Comparison of ENCODE assay signal across 14 cellular contexts in genomic region chr14:92710001-92710341, GRCh38. TPM values are rescaled to one million over a fixed set of nuclear protein-coding genes. Genes with fewer than 3 reads are reported as not detected.
DNase-seq lines count a peak whose midpoint lies in the region; ATAC-seq and TF ChIP-seq lines count a peak whose summit lies in the region.
"Had no signal": no experiment of that assay in that cellular context is flagged by ENCODE, and none has a peak within 500 bp of the region (broad histone marks: within the 10 kb centered on the region; RNA-seq: fewer than 3 reads in every experiment).

No MANE protein-coding gene starts in this region.

- H3K9me3 Mint-ChIP-seq in activated CD8-positive, alpha-beta T cell treated with anti-CD3 and anti-CD28 coated beads, Interleukin-2, amount 10 ng/mL, durations not matched to agents 7 days and 5 days (ENCODE audit: insufficient read depth), result no peaks in the 10 kb centered on the region
- H3K9me3 Mint-ChIP-seq: CD4-positive, CD25-positive, alpha-beta regulatory T cell; CD8-positive, alpha-beta memory T cell; HFFc6; IgD-negative memory B cell had no signal

- TF ChIP-seq CTCF in HEK293 (tag by site-specific recombination; IDR thresholded peaks at IDR 0.05) (no peak), dorsolateral prefrontal cortex (IDR thresholded peaks at IDR 0.05 in 54 of 56, conservative IDR thresholded peaks at IDR 0.05 in 2 of 56; ENCODE audit: low read depth in 1 of 56, partially characterized antibody in 56 of 56) (no peak)

- H3K4me1 Mint-ChIP-seq in activated CD8-positive, alpha-beta T cell treated with anti-CD3 and anti-CD28 coated beads, Interleukin-2, amount 10 ng/mL, durations not matched to agents 7 days and 5 days (ENCODE audit: low read depth), result no peaks in the 10 kb centered on the region
- H3K4me1 Mint-ChIP-seq: CD4-positive, CD25-positive, alpha-beta regulatory T cell; CD8-positive, alpha-beta memory T cell had no signal

- peaks cover 0 to 68% of the 10 kb centered on the region in 2 experiments; a peak in 2 of 3 replicates for H3K36me3 ChIP-seq in HEK293 (ENCODE audit: control insufficient read depth in 2 of 2, insufficient read depth in 1 of 2, low read length in 2 of 2)

- no peaks in the 10 kb centered on the region for H3K9me3 ChIP-seq in HEK293 (ENCODE audit: control insufficient read depth, insufficient read depth, low read depth, low read length)
- H3K9me3 ChIP-seq: BLaER1 treated with 17β-estradiol and CSF1 and Interleukin-3, amounts not matched to agents 10 nM and 100 nM had no signal

- H3K27ac Mint-ChIP-seq in activated CD8-positive, alpha-beta T cell treated with anti-CD3 and anti-CD28 coated beads, Interleukin-2, amount 10 ng/mL, durations not matched to agents 7 days and 5 days, result no peak overlapping the region
- H3K27ac Mint-ChIP-seq: B cell, IgD-negative memory B cell had no signal

- no peak overlapping the region for H3K4me3 Mint-ChIP-seq in activated CD8-positive, alpha-beta T cell treated with anti-CD3 and anti-CD28 coated beads, Interleukin-2, amount 10 ng/mL, durations not matched to agents 7 days and 5 days
- H3K4me3 Mint-ChIP-seq: B cell; CD8-positive, alpha-beta memory T cell; HFFc6; IgD-negative memory B cell had no signal

- H3K27ac ChIP-seq in HEK293 (ENCODE audit: extremely low read depth, low read depth, low read length), result no peak overlapping the region
- peak overlapping the region in 56 of 59 donors; percentile 12 to 93 (median 79) for H3K27ac ChIP-seq in dorsolateral prefrontal cortex
- H3K27ac ChIP-seq: BLaER1 treated with 17β-estradiol and CSF1 and Interleukin-3, amounts not matched to agents 10 nM and 100 nM had no signal

- no peaks in the 10 kb centered on the region for H3K27me3 ChIP-seq in dorsolateral prefrontal cortex
- H3K27me3 ChIP-seq: BLaER1 treated with 17β-estradiol and CSF1 and Interleukin-3, amounts not matched to agents 10 nM and 100 nM had no signal

- no peaks in the 10 kb centered on the region for H3K27me3 Mint-ChIP-seq in activated CD8-positive, alpha-beta T cell treated with anti-CD3 and anti-CD28 coated beads, Interleukin-2, amount 10 ng/mL, durations not matched to agents 7 days and 5 days (ENCODE audit: low read depth)
- H3K27me3 Mint-ChIP-seq: B cell; CD4-positive, CD25-positive, alpha-beta regulatory T cell; IgD-negative memory B cell had no signal

- no peaks in the 10 kb centered on the region for H3K4me1 ChIP-seq in HEK293 (ENCODE audit: control insufficient read depth, insufficient read depth, low read length)

- H3K4me3 ChIP-seq in HEK293 (ENCODE audit: low read depth, low read length) (no peak overlapping the region), dorsolateral prefrontal cortex (no peak overlapping the region)
- H3K4me3 ChIP-seq: BLaER1 treated with 17β-estradiol and CSF1 and Interleukin-3, amounts not matched to agents 10 nM and 100 nM had no signal

- H3K36me3 Mint-ChIP-seq in activated CD8-positive, alpha-beta T cell treated with anti-CD3 and anti-CD28 coated beads, Interleukin-2, amount 10 ng/mL, durations not matched to agents 7 days and 5 days (ENCODE audit: low read depth), result no peaks in the 10 kb centered on the region

- peak in 2 of 10 donors; percentile 36 to 49 for DNase-seq in dorsolateral prefrontal cortex
- peak; percentile 50 for DNase-seq in superior temporal gyrus (ENCODE audit: extremely low spot score)
- DNase-seq in NOMO-1 (lab: John Stamatoyannopoulos, UW; ENCODE audit: unreplicated experiment in 2 of 2), result no peak
- DNase-seq in activated CD8-positive, alpha-beta T cell treated with anti-CD3 and anti-CD28 coated beads, Interleukin-2, amount 10 ng/mL, durations not matched to agents 7 days and 5 days, result no peak
- DNase-seq in NCI-H1048 (lab: John Stamatoyannopoulos, UW), result no peak
- DNase-seq: CD4-positive, CD25-positive, alpha-beta regulatory T cell; CD8-positive, alpha-beta memory T cell; COR-L47; HCEC 1CT; HFFc6 had no signal

- ATAC-seq in activated CD8-positive, alpha-beta T cell treated with anti-CD3 and anti-CD28 coated beads, Interleukin-2, amount 10 ng/mL, durations not matched to agents 7 days and 5 days, result no peak

- CTCF ChIA-PET in HEK293 (lab: Yijun Ruan, JAX), result no interaction called here
- CTCF ChIA-PET in activated CD8-positive, alpha-beta T cell treated with anti-CD3 and anti-CD28 coated beads, Interleukin-2, amount 10 ng/mL, durations not matched to agents 7 days and 5 days (lab: Charles Lee), result interaction anchor here (1.2 to 1.4 kb wide), 2 partner anchors 71 to 74 kb away, joined by 4 to 5 read pairs; no protein-coding TSS in a partner anchor

- intact Hi-C loops in dorsolateral prefrontal cortex (cut with DNase I), result loop anchor here in 1 of 2 donors (5.0 kb wide), 1 partner anchor 72 kb away; no protein-coding TSS in a partner anchor

- POLR2A ChIA-PET in HEK293 (lab: Yijun Ruan, JAX), result no interaction called here
- POLR2A ChIA-PET in activated CD8-positive, alpha-beta T cell treated with anti-CD3 and anti-CD28 coated beads, Interleukin-2, amount 10 ng/mL, durations not matched to agents 7 days and 5 days (lab: Charles Lee), result no interaction called here

TF ChIP-seq in HEK293, 187 proteins besides CTCF, POLR2A, EP300 and RAD21:
- TF ChIP-seq ZNF157 (tag by site-specific recombination; IDR thresholded peaks at IDR 0.05) (0 out of 2 replicates have a peak, but pooled peaks have one; percentile 19), ELK4 (IDR thresholded peaks at IDR 0.05; ENCODE audit: borderline replicate concordance, low read depth, low read length) (no peak), ZNF354C (tag by site-specific recombination; IDR thresholded peaks at IDR 0.05; ENCODE audit: borderline replicate concordance, low read depth) (no peak)

RNA-seq across cellular contexts. Expression of gene LGMN, which starts 38.5 kb away (rescaled TPM):
- 10 to 100 TPM; 34.8 to 93.8 (median 64.1) TPM for total RNA-seq in dorsolateral prefrontal cortex
- under 1 TPM; 0.73 to 0.76 TPM for total RNA-seq in activated CD8-positive, alpha-beta T cell treated with anti-CD3 and anti-CD28 coated beads, Interleukin-2, amount 10 ng/mL, durations not matched to agents 7 days and 5 days

Comparison
In these comparisons a context has a peak if more than half of its experiments do, and no peak if none do; other contexts are left out.
1. RNA of gene LGMN, which starts 38.5 kb away (total RNA-seq): 34.8 to 93.8 TPM in dorsolateral prefrontal cortex; 0.73 to 0.76 TPM in activated CD8-positive, alpha-beta T cell treated with anti-CD3 and anti-CD28 coated beads, Interleukin-2, amount 10 ng/mL, durations not matched to agents 7 days and 5 days; every median in the first group is over 10 times any median in the second.